In the genomic region with DNA sequence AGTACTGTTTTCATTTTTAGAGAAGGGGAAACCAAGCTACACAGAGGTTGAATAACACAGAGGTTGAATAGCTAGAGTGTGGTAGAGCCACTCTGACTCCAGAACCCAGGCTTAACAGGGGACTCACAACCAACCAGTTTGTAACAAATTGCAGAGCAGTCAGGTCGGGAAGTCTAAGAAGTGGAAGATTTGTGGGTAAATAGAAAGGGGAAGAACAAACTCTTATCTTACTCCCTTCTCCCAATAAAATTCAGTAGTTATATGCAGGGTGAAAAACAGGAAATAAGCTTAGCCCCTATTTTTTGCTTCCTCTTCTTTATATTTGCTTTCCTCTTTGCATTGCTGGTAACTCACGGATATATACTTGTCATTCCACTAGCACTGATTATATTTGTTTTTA, we compare ENCODE assay signal across 10 cellular contexts. TPM values are rescaled to one million over a fixed set of nuclear protein-coding genes. Genes with fewer than 3 reads are reported as not detected.
DNase-seq lines count a peak whose midpoint lies in the region; ATAC-seq, FAIRE-seq and TF ChIP-seq lines count a peak whose summit lies in the region.
"Had no signal": no experiment of that assay in that cellular context is flagged by ENCODE, and none has a peak within 500 bp of the region (broad histone marks: within the 10 kb centered on the region; RNA-seq: fewer than 3 reads in every experiment).

No MANE protein-coding gene starts in this region.

- no peak overlapping the region for H3K4me2 ChIP-seq in HepG2 (ENCODE audit: low read depth, low read length)

- no peak for TF ChIP-seq RAD21 in HepG2 (CRISPR knock-in tag; IDR thresholded peaks at IDR 0.05)

- H3K4me3 ChIP-seq in right lobe of liver (no peak overlapping the region), HepG2 (replicated peaks in 1 of 3; ENCODE audit: insufficient read depth in 1 of 3, low read depth in 2 of 3, low read length in 3 of 3) (no peak overlapping the region), endodermal cell (ENCODE audit: low read length) (no peak overlapping the region)
- H3K4me3 ChIP-seq: SJSA1 had no signal

- no peak overlapping the region for H3K4me3 Mint-ChIP-seq in endodermal cell

- no peak for TF ChIP-seq EP300 in HepG2 (IDR thresholded peaks at IDR 0.05; ENCODE audit: low read depth in 2 of 2, low read length in 2 of 2)
- TF ChIP-seq EP300 in HepG2 (CRISPR knock-in tag; IDR thresholded peaks at IDR 0.05; ENCODE audit: borderline replicate concordance) = no peak

- in situ Hi-C loops in HepG2 (cut with HindIII; ENCODE audit: extremely low pct_ligation_motif_present, low pct_unique_long_range_greater_than_20kb) = no loop called here

- H3K27ac ChIP-seq in right lobe of liver = no peak overlapping the region
- no peak overlapping the region for H3K27ac ChIP-seq in HepG2 (ENCODE audit: extremely low read length, insufficient read depth, low read length)
- H3K27ac ChIP-seq in endodermal cell (ENCODE audit: low read depth, low read length) = no peak overlapping the region
- H3K27ac ChIP-seq: SJSA1 had no signal

- FAIRE-seq in HepG2 (lab: Jason Lieb, UNC) = no peak
- FAIRE-seq: endometrium had no signal

- peak overlapping the region; percentile 2 for H3K27ac Mint-ChIP-seq in endodermal cell

- ATAC-seq in right lobe of liver (peak in 3 of 4 donors; percentile 19 to 50 (median 22)), HepG2 (no peak), HG03139 (IDR thresholded peaks at IDR 0.05; ENCODE audit: unreplicated experiment) (no peak)

- H3K27me3 Mint-ChIP-seq in endodermal cell (ENCODE audit: insufficient read depth) = no peaks in the 10 kb centered on the region

- intact Hi-C loops in right lobe of liver (cut with DNase I) (no loop called here), HepG2 (cut with micrococcal nuclease; ENCODE audit: unreplicated experiment) (no loop called here)

- DNase-seq in right lobe of liver (no peak), HepG2 (ENCODE audit: low spot score) (no peak), SIG-M5 (lab: John Stamatoyannopoulos, UW) (peak; percentile 76), endodermal cell (no peak), 8988T (no peak), erythroblast (lab: John Stamatoyannopoulos, UW) (no peak), NCI-H1694 (lab: John Stamatoyannopoulos, UW) (no peak)

- POLR2A ChIA-PET in HepG2 (lab: Yijun Ruan, JAX) = no interaction called here

- CTCF ChIA-PET in HepG2 (lab: Yijun Ruan, JAX; ENCODE audit: low intra/inter-chr PET ratio, low total read pairs) = no interaction called here

- no TSS peak for BruUV-seq in HepG2 (replicated peaks; lab: Mats Ljungman, UMichigan)

- WGBS in right lobe of liver (ENCODE audit: insufficient coverage, low coverage, low lambda C conversion rate, missing lambda C conversion rate) = 34% methylated on average over 2 of the region's 2 CpGs
- WGBS in HepG2 (ENCODE audit: low lambda C conversion rate) = 92% methylated on average over 2 of the region's 2 CpGs
- WGBS in endodermal cell (ENCODE audit: insufficient coverage in 1 of 2, insufficient read length in 1 of 2), 2 experiments = 80% methylated on average over 1 of the region's 2 CpGs; no CpG with 5 or more reads in 1 of the 2 experiments

- no peaks in the 10 kb centered on the region for H3K27me3 ChIP-seq in right lobe of liver
- H3K27me3 ChIP-seq in HepG2 (ENCODE audit: control insufficient read depth in 1 of 2, insufficient read depth in 2 of 2, low read length in 2 of 2) = no peaks in the 10 kb centered on the region; a peak in 1 of 5 replicates
- no peaks in the 10 kb centered on the region for H3K27me3 ChIP-seq in endodermal cell (ENCODE audit: control insufficient read depth, insufficient read depth, low read length, poor library complexity, severe bottlenecking)
- H3K27me3 ChIP-seq: SJSA1 had no signal

- H3K4me1 ChIP-seq in right lobe of liver (peaks cover 0 to 36% (median 7%) of the 10 kb centered on the region in 4 donors), HepG2 (ENCODE audit: insufficient read depth, low read length) (peaks cover 33% of the 10 kb centered on the region), endodermal cell (ENCODE audit: control insufficient read depth, insufficient read depth, low read length) (peaks cover 5% of the 10 kb centered on the region)

- peaks cover 0 to 17% (median 5%) of the 10 kb centered on the region in 4 donors for H3K36me3 ChIP-seq in right lobe of liver
- H3K36me3 ChIP-seq in HepG2 (replicated peaks in 1 of 2; ENCODE audit: control insufficient read depth in 1 of 2, insufficient read depth in 2 of 2, low read length in 2 of 2) = peaks cover 4 to 22% of the 10 kb centered on the region in 2 experiments; a peak in 4 of 5 replicates
- H3K36me3 ChIP-seq in endodermal cell (ENCODE audit: control insufficient read depth, insufficient read depth, low read length) = peaks cover 74% of the 10 kb centered on the region

- H2AFZ ChIP-seq in HepG2 (ENCODE audit: low read length) = no peak overlapping the region

- H3K9ac ChIP-seq in HepG2 (ENCODE audit: insufficient read depth, low read depth, low read length) (no peak overlapping the region), endodermal cell (ENCODE audit: extremely low read depth, low read length, poor library complexity, severe bottlenecking) (no peak overlapping the region)

- peaks cover 38% of the 10 kb centered on the region for H3K36me3 Mint-ChIP-seq in endodermal cell (ENCODE audit: low read depth)

- peaks cover 19% of the 10 kb centered on the region for H3K4me1 Mint-ChIP-seq in endodermal cell

- peaks cover 78% of the 10 kb centered on the region for H3K79me2 ChIP-seq in HepG2 (ENCODE audit: insufficient read depth, low read length)

- H3K9me3 ChIP-seq in right lobe of liver (no peaks in the 10 kb centered on the region), HepG2 (ENCODE audit: low read length) (no peaks in the 10 kb centered on the region), endodermal cell (ENCODE audit: control insufficient read depth, low read length) (no peaks in the 10 kb centered on the region)
- H3K9me3 ChIP-seq: SJSA1 had no signal

- H3K9me3 Mint-ChIP-seq in endodermal cell = no peaks in the 10 kb centered on the region

- peaks cover 67% of the 10 kb centered on the region for H4K20me1 ChIP-seq in HepG2 (ENCODE audit: insufficient read depth, low read length)

- TF ChIP-seq POLR2A in right lobe of liver (IDR thresholded peaks at IDR 0.05) = no peak
- TF ChIP-seq POLR2A in HepG2 (IDR thresholded peaks at IDR 0.05; ENCODE audit: insufficient read depth in 1 of 2, low read depth in 2 of 2, low read length in 2 of 2) = no peak
- no peak for TF ChIP-seq POLR2A in erythroblast (IDR thresholded peaks at IDR 0.05; ENCODE audit: low read length)

- TF ChIP-seq CTCF in right lobe of liver (IDR thresholded peaks at IDR 0.05) = no peak
- TF ChIP-seq CTCF in HepG2 (CRISPR knock-in tag; IDR thresholded peaks at IDR 0.05) = no peak
- TF ChIP-seq CTCF in endodermal cell (conservative IDR thresholded peaks at IDR 0.05) = no peak

TF ChIP-seq in HepG2, 621 proteins besides CTCF, POLR2A, EP300 and RAD21:
- TF ChIP-seq ZNF207 (IDR thresholded peaks at IDR 0.05; ENCODE audit: borderline replicate concordance) = no peak
- TF ChIP-seq ZNF205 (CRISPR knock-in tag; IDR thresholded peaks at IDR 0.05) = no peak

RNA-seq across cellular contexts. Expression of a gene that starts 23.2 kb away (rescaled TPM):
- total RNA-seq in right lobe of liver (100 to 1,000 TPM in 3 of 6 experiments, 10 to 100 TPM in 3; 74.4 to 128 (median 95.9) TPM), HepG2 (2016; rRNA removed; fragmentation: Illumina TruSeq; extraction: Trizol) (237 and 358 TPM in 2 replicates), endodermal cell (100 to 1,000 TPM; 274 to 283 TPM)
- total RNA-seq in HepG2 (2016; cell fraction: cytosol; rRNA removed; fragmentation: Illumina TruSeq; extraction: Trizol; ENCODE audit: low read depth) = 58.8 and 63.4 TPM in 2 replicates
- 235 and 352 TPM in 2 replicates for total RNA-seq in HepG2 (2016; cell fraction: insoluble cytoplasmic fraction; rRNA removed; fragmentation: Illumina TruSeq; extraction: Trizol)
- 100 and 105 TPM in 2 replicates for total RNA-seq in HepG2 (2016; cell fraction: membrane; rRNA removed; fragmentation: Illumina TruSeq; extraction: Trizol)
- 82.8 and 91.5 TPM in 2 replicates for total RNA-seq in HepG2 (2016; cell fraction: nucleus; rRNA removed; fragmentation: Illumina TruSeq; extraction: Trizol)
- polyA plus RNA-seq in HepG2 (2011; rRNA removed) = 101 and 138 TPM in 2 replicates
- polyA plus RNA-seq in HepG2 (2011; cell fraction: cytosol; rRNA removed) = 72.7 and 116 TPM in 2 replicates
- polyA plus RNA-seq in HepG2 (2011; cell fraction: nucleus; rRNA removed) = 20.5 and 33.7 TPM in 2 replicates
- polyA plus RNA-seq in HepG2 (2012) = 197 and 216 TPM in 2 replicates
- polyA plus RNA-seq in HepG2 (2016; cell fraction: cytosol; fragmentation: Illumina TruSeq; extraction: Trizol; ENCODE audit: low read depth) = 20.7 and 25.5 TPM in 2 replicates
- 336 and 350 TPM in 2 replicates for polyA plus RNA-seq in HepG2 (2016; cell fraction: insoluble cytoplasmic fraction; fragmentation: Illumina TruSeq; extraction: Trizol; ENCODE audit: low read depth)
- 55.2 and 56.7 TPM in 2 replicates for polyA plus RNA-seq in HepG2 (2016; cell fraction: membrane; fragmentation: Illumina TruSeq; extraction: Trizol; ENCODE audit: low read depth)
- 102 and 112 TPM in 2 replicates for polyA plus RNA-seq in HepG2 (2016; cell fraction: nucleus; fragmentation: Illumina TruSeq; extraction: Trizol; ENCODE audit: insufficient read depth, low read depth)
- polyA minus RNA-seq in HepG2 (2011; rRNA and poly(A)+ RNA removed; ENCODE audit: low replicate concordance) = 81.6 and 140 TPM in 2 replicates
- 96.1 and 107 TPM in 2 replicates for polyA minus RNA-seq in HepG2 (2011; cell fraction: cytosol; rRNA and poly(A)+ RNA removed)
- polyA minus RNA-seq in HepG2 (2011; cell fraction: nucleus; rRNA and poly(A)+ RNA removed) = 31.8 and 39.2 TPM in 2 replicates
- 237 TPM for polyA plus RNA-seq in endodermal cell (2013, experiment 1 of 2)
- polyA plus RNA-seq in endodermal cell (2013, experiment 2 of 2) = 233 TPM

Comparison
In these comparisons a context has a peak if more than half of its experiments do, and no peak if none do; other contexts are left out.
1. ATAC-seq: peak in right lobe of liver (3 of 4); none in HepG2 (single experiment) and HG03139 (single experiment).